29 cellular contexts compared by ENCODE assay signal in genomic region chr20:61785567-61785816, GRCh38.
"Had no signal": no experiment of that assay in that cellular context is flagged by ENCODE, and none has a peak within 500 bp of the region (broad histone marks: within the 10 kb centered on the region; RNA-seq: fewer than 3 reads in every experiment).

No MANE protein-coding gene starts in this region.

- H3K9me3 ChIP-seq: adrenal gland, body of pancreas, colonic mucosa, esophagus squamous epithelium had no signal

- H3K4me3 ChIP-seq: adrenal gland, body of pancreas, colonic mucosa, esophagus squamous epithelium, gastroesophageal sphincter had no signal

- H3K27me3 ChIP-seq: adrenal gland, body of pancreas, colonic mucosa had no signal

- H3K4me3 Mint-ChIP-seq: activated CD4-positive, alpha-beta memory T cell treated with anti-CD3 and anti-CD28 coated beads for 36 hours; activated CD4-positive, alpha-beta T cell treated with anti-CD3 and anti-CD28 coated beads for 36 hours; activated CD4-positive, alpha-beta T cell treated with anti-CD3 and anti-CD28 coated beads, Interleukin-2, amount 10 ng/mL, durations not matched to agents 24 days and 14 days; activated CD8-positive, alpha-beta memory T cell treated with anti-CD3 and anti-CD28 coated beads, Interleukin-2, amount 10 ng/mL, durations not matched to agents 7 days and 5 days; activated CD8-positive, alpha-beta T cell treated with anti-CD3 and anti-CD28 coated beads, Interleukin-2, amount 10 ng/mL, durations not matched to agents 7 days and 5 days; activated naive CD4-positive, alpha-beta T cell treated with anti-CD3 and anti-CD28 coated beads for 36 hours; activated naive CD4-positive, alpha-beta T cell treated with anti-CD3 and anti-CD28 coated beads, Interleukin-2, amount 50 U/mL, for 24 hours; activated naive CD8-positive, alpha-beta T cell treated with anti-CD3 and anti-CD28 coated beads for 36 hours; activated naive CD8-positive, alpha-beta T cell treated with anti-CD3 and anti-CD28 coated beads, Interleukin-2, amount 50 U/mL, for 24 hours; activated T-helper 1 cell treated with anti-CD3 and anti-CD28 coated beads, Interleukin-12 subunit alpha, Interleukin-12 subunit beta, Interleukin-2, Interleukin-4 antibody, amounts not matched to agents 30 ng/mL and 10 ng/mL and 1 ng/mL, durations not matched to agents 14 hours and 24 hours and 36 hours; T-helper 17 cell; T-helper 2 cell treated with Interferon-gamma antibody and Interleukin-4, amounts not matched to agents 5 μg/mL and 100 μg/mL, for 36 hours had no signal

- H3K4me1 Mint-ChIP-seq: activated CD4-positive, alpha-beta T cell treated with anti-CD3 and anti-CD28 coated beads for 36 hours; activated CD4-positive, alpha-beta T cell treated with anti-CD3 and anti-CD28 coated beads, Interleukin-2, amount 10 ng/mL, durations not matched to agents 24 days and 14 days; activated CD8-positive, alpha-beta memory T cell treated with anti-CD3 and anti-CD28 coated beads, Interleukin-2, amount 10 ng/mL, durations not matched to agents 7 days and 5 days; activated naive CD4-positive, alpha-beta T cell treated with anti-CD3 and anti-CD28 coated beads, Interleukin-2, amount 50 U/mL, for 24 hours; activated naive CD8-positive, alpha-beta T cell treated with anti-CD3 and anti-CD28 coated beads for 36 hours; activated naive CD8-positive, alpha-beta T cell treated with anti-CD3 and anti-CD28 coated beads, Interleukin-2, amount 50 U/mL, for 24 hours; T-helper 17 cell had no signal

- H3K27ac Mint-ChIP-seq: activated CD4-positive, alpha-beta memory T cell treated with anti-CD3 and anti-CD28 coated beads for 36 hours; activated CD4-positive, alpha-beta T cell treated with anti-CD3 and anti-CD28 coated beads for 36 hours; activated CD4-positive, alpha-beta T cell treated with anti-CD3 and anti-CD28 coated beads, Interleukin-2, amount 10 ng/mL, durations not matched to agents 24 days and 14 days; activated CD8-positive, alpha-beta memory T cell treated with anti-CD3 and anti-CD28 coated beads, Interleukin-2, amount 10 ng/mL, durations not matched to agents 7 days and 5 days; activated CD8-positive, alpha-beta T cell treated with anti-CD3 and anti-CD28 coated beads, Interleukin-2, amount 10 ng/mL, durations not matched to agents 7 days and 5 days; activated naive CD4-positive, alpha-beta T cell treated with anti-CD3 and anti-CD28 coated beads for 36 hours; activated naive CD4-positive, alpha-beta T cell treated with anti-CD3 and anti-CD28 coated beads, Interleukin-2, amount 50 U/mL, for 24 hours; activated naive CD8-positive, alpha-beta T cell treated with anti-CD3 and anti-CD28 coated beads for 36 hours; activated naive CD8-positive, alpha-beta T cell treated with anti-CD3 and anti-CD28 coated beads, Interleukin-2, amount 50 U/mL, for 24 hours; activated T-helper 1 cell treated with anti-CD3 and anti-CD28 coated beads, Interleukin-12 subunit alpha, Interleukin-12 subunit beta, Interleukin-2, Interleukin-4 antibody, amounts not matched to agents 30 ng/mL and 10 ng/mL and 1 ng/mL, durations not matched to agents 14 hours and 24 hours and 36 hours; activated T-helper 2 cell treated with anti-CD3 and anti-CD28 coated beads, Interferon-gamma antibody, Interleukin-2, Interleukin-4, amounts not matched to agents 10 μg/mL and 5 μg/mL and 100 μg/mL, durations not matched to agents 14 hours and 24 hours and 36 hours; T-helper 17 cell; T-helper 2 cell treated with Interferon-gamma antibody and Interleukin-4, amounts not matched to agents 5 μg/mL and 100 μg/mL, for 36 hours had no signal

- H3K36me3 Mint-ChIP-seq: activated CD4-positive, alpha-beta memory T cell treated with anti-CD3 and anti-CD28 coated beads for 36 hours; activated CD8-positive, alpha-beta memory T cell treated with anti-CD3 and anti-CD28 coated beads, Interleukin-2, amount 10 ng/mL, durations not matched to agents 7 days and 5 days; activated naive CD4-positive, alpha-beta T cell treated with anti-CD3 and anti-CD28 coated beads, Interleukin-2, amount 50 U/mL, for 24 hours; activated naive CD8-positive, alpha-beta T cell treated with anti-CD3 and anti-CD28 coated beads for 36 hours had no signal

- H3K27me3 Mint-ChIP-seq: activated CD4-positive, alpha-beta T cell treated with anti-CD3 and anti-CD28 coated beads, Interleukin-2, amount 10 ng/mL, durations not matched to agents 24 days and 14 days; activated CD8-positive, alpha-beta memory T cell treated with anti-CD3 and anti-CD28 coated beads, Interleukin-2, amount 10 ng/mL, durations not matched to agents 7 days and 5 days; activated naive CD4-positive, alpha-beta T cell treated with anti-CD3 and anti-CD28 coated beads, Interleukin-2, amount 50 U/mL, for 24 hours; activated naive CD8-positive, alpha-beta T cell treated with anti-CD3 and anti-CD28 coated beads for 36 hours; T-helper 17 cell had no signal

- H3K27ac ChIP-seq: adrenal gland, body of pancreas, colonic mucosa, epithelial cell of prostate, esophagus squamous epithelium, gastroesophageal sphincter had no signal

- ATAC-seq: activated CD4-positive, alpha-beta T cell treated with anti-CD3 and anti-CD28 coated beads for 36 hours; activated CD8-positive, alpha-beta memory T cell treated with anti-CD3 and anti-CD28 coated beads, Interleukin-2, amount 10 ng/mL, durations not matched to agents 7 days and 5 days; activated CD8-positive, alpha-beta T cell treated with anti-CD3 and anti-CD28 coated beads, Interleukin-2, amount 10 ng/mL, durations not matched to agents 7 days and 5 days; activated naive CD8-positive, alpha-beta T cell treated with anti-CD3 and anti-CD28 coated beads, Interleukin-2, amount 50 U/mL, for 24 hours; body of pancreas; gastroesophageal sphincter; T-helper 17 cell had no signal

- H3K4me1 ChIP-seq: adrenal gland, body of pancreas, colonic mucosa, gastroesophageal sphincter had no signal

- DNase-seq: activated CD4-positive, alpha-beta memory T cell treated with anti-CD3 and anti-CD28 coated beads for 36 hours; activated CD4-positive, alpha-beta T cell treated with anti-CD3 and anti-CD28 coated beads for 36 hours; activated CD4-positive, alpha-beta T cell treated with anti-CD3 and anti-CD28 coated beads, Interleukin-2, amount 10 ng/mL, durations not matched to agents 24 days and 14 days; activated CD4-positive, CD25-positive, alpha-beta regulatory T cell; activated CD4-positive, CD25-positive, alpha-beta regulatory T cell treated with anti-CD3 and anti-CD28 coated beads, Interleukin-2, amount 50 U/mL, for 72 hours; activated CD8-positive, alpha-beta memory T cell treated with anti-CD3 and anti-CD28 coated beads, Interleukin-2, amount 10 ng/mL, durations not matched to agents 7 days and 5 days; activated CD8-positive, alpha-beta memory T cell treated with anti-CD3 and anti-CD28 coated beads, Interleukin-2, amount 50 U/mL, for 4 hours; activated CD8-positive, alpha-beta T cell treated with anti-CD3 and anti-CD28 coated beads, Interleukin-2, amount 10 ng/mL, durations not matched to agents 7 days and 5 days; activated effector memory CD4-positive, alpha-beta T cell treated with anti-CD3 and anti-CD28 coated beads, Interleukin-2, amount 50 U/mL, for 16 hours; activated naive CD4-positive, alpha-beta T cell treated with anti-CD3 and anti-CD28 coated beads for 36 hours; activated naive CD8-positive, alpha-beta T cell treated with anti-CD3 and anti-CD28 coated beads for 36 hours; activated naive CD8-positive, alpha-beta T cell treated with anti-CD3 and anti-CD28 coated beads, Interleukin-2, amount 50 U/mL, for 24 hours; activated T-cell treated with anti-CD3 and anti-CD28 coated beads, Interleukin-2, amount 50 U/mL, for 1 hour; activated T-cell treated with anti-CD3 and anti-CD28 coated beads, Interleukin-2, amount 50 U/mL, for 48 hours; adrenal gland; body of pancreas; colonic mucosa; effector CD8-positive, alpha-beta T cell; esophagus squamous epithelium; foreskin melanocyte; T-helper 1 cell; T-helper 17 cell; T1000 had no signal

- H3K36me3 ChIP-seq: adrenal gland, colonic mucosa, esophagus squamous epithelium, gastroesophageal sphincter had no signal
